1 cellular context compared by ENCODE assay signal in the genomic region with DNA sequence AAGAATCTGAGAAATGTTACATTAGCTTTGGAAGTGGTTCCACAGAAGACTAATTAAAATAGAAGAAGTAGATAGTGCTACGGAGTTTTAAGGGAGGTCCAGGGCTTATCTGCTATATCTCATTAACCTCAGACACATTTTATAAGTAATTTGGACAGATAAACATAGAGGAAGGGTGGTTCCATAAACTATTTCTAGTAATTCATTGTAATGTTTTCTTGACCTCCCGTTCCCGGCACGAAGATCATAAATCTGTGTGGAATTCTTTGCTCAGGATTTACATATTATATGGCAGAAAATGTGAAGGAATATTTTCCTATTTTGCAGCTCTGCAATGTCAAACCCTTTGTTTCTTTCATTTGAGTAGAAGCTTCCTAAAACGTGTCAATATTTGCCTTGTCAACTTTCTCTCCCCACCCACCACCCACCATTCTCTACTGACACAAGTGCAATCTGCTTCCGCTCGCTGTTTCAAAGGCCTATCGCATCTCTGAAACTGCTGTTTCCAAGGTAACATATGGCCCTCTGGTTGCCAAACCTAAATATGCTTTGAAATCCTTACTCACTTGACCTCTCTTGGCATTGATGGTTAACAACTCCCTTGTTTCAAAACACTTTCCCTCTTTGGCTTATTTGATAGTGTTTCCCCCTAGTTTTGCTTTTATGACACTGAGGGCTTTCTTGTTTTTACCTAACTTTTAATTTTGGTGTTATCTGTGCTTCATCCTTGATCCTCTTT.
A peak's percentile ranks its signal among the peaks of the same experiment; 100 is the strongest.
TF ChIP-seq lines count a peak whose summit lies in the region.

No MANE protein-coding gene starts in this region.

TF ChIP-seq in HepG2, 621 proteins besides CTCF, POLR2A, EP300 and RAD21 (continued from another document and continues in another):
- TF ChIP-seq, protein P1, sequence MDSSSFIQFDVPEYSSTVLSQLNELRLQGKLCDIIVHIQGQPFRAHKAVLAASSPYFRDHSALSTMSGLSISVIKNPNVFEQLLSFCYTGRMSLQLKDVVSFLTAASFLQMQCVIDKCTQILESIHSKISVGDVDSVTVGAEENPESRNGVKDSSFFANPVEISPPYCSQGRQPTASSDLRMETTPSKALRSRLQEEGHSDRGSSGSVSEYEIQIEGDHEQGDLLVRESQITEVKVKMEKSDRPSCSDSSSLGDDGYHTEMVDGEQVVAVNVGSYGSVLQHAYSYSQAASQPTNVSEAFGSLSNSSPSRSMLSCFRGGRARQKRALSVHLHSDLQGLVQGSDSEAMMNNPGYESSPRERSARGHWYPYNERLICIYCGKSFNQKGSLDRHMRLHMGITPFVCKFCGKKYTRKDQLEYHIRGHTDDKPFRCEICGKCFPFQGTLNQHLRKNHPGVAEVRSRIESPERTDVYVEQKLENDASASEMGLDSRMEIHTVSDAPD (CRISPR knock-in tag; IDR thresholded peaks at IDR 0.05): peak; percentile 82; the same call in 1 of the 2 replicates
- TF ChIP-seq ZNF782 (CRISPR knock-in tag; IDR thresholded peaks at IDR 0.05; ENCODE audit: borderline replicate concordance): no peak
- TF ChIP-seq FOXA3 (CRISPR knock-in tag; IDR thresholded peaks at IDR 0.05): peak; percentile 98
- TF ChIP-seq ZNF75D (CRISPR knock-in tag; IDR thresholded peaks at IDR 0.05; ENCODE audit: borderline replicate concordance): no peak
- TF ChIP-seq NRL (CRISPR knock-in tag; IDR thresholded peaks at IDR 0.05; ENCODE audit: borderline replicate concordance): no peak
- no peak for TF ChIP-seq PAWR (CRISPR knock-in tag; IDR thresholded peaks at IDR 0.05; ENCODE audit: borderline replicate concordance)
- peak; percentile 94 for TF ChIP-seq GATA4 (IDR thresholded peaks at IDR 0.05; ENCODE audit: borderline replicate concordance, low read depth)
- TF ChIP-seq FOXP1 (IDR thresholded peaks at IDR 0.05): peak; percentile 80
- TF ChIP-seq FOXP1 (CRISPR knock-in tag; IDR thresholded peaks at IDR 0.05): peak; percentile 88
- no peak for TF ChIP-seq ZNF615 (CRISPR knock-in tag; IDR thresholded peaks at IDR 0.05; ENCODE audit: borderline replicate concordance)
- TF ChIP-seq, protein P2, sequence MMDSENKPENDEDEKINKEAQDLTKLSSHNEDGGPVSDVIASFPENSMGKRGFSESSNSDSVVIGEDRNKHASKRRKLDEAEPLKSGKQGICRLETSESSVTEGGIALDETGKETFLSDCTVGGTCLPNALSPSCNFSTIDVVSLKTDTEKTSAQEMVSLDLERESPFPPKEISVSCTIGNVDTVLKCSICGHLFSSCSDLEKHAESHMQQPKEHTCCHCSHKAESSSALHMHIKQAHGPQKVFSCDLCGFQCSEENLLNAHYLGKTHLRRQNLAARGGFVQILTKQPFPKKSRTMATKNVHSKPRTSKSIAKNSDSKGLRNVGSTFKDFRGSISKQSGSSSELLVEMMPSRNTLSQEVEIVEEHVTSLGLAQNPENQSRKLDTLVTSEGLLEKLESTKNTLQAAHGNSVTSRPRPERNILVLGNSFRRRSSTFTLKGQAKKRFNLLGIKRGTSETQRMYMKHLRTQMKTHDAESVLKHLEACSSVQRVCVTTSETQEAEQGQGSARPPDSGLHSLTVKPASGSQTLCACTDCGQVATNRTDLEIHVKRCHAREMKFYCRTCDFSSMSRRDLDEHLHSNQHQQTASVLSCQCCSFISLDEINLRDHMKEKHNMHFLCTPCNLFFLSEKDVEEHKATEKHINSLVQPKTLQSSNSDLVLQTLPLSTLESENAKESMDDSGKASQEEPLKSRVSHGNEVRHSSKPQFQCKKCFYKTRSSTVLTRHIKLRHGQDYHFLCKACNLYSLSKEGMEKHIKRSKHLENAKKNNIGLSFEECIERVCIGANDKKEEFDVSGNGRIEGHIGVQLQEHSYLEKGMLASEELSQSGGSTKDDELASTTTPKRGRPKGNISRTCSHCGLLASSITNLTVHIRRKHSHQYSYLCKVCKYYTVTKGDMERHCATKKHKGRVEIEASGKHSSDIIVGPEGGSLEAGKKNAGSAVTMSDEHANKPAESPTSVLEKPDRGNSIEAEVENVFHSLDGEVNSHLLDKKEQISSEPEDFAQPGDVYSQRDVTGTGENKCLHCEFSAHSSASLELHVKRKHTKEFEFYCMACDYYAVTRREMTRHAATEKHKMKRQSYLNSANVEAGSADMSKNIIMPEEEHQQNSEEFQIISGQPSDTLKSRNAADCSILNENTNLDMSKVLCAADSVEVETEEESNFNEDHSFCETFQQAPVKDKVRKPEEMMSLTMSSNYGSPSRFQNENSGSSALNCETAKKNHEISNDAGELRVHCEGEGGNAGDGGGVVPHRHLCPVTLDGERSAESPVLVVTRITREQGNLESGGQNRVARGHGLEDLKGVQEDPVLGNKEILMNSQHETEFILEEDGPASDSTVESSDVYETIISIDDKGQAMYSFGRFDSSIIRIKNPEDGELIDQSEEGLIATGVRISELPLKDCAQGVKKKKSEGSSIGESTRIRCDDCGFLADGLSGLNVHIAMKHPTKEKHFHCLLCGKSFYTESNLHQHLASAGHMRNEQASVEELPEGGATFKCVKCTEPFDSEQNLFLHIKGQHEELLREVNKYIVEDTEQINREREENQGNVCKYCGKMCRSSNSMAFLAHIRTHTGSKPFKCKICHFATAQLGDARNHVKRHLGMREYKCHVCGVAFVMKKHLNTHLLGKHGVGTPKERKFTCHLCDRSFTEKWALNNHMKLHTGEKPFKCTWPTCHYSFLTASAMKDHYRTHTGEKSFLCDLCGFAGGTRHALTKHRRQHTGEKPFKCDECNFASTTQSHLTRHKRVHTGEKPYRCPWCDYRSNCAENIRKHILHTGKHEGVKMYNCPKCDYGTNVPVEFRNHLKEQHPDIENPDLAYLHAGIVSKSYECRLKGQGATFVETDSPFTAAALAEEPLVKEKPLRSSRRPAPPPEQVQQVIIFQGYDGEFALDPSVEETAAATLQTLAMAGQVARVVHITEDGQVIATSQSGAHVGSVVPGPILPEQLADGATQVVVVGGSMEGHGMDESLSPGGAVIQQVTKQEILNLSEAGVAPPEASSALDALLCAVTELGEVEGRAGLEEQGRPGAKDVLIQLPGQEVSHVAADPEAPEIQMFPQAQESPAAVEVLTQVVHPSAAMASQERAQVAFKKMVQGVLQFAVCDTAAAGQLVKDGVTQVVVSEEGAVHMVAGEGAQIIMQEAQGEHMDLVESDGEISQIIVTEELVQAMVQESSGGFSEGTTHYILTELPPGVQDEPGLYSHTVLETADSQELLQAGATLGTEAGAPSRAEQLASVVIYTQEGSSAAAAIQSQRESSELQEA (CRISPR knock-in tag; IDR thresholded peaks at IDR 0.05; ENCODE audit: not compliant biosample characterization): no peak
- peak; percentile 44 for TF ChIP-seq TBL1XR1 (IDR thresholded peaks at IDR 0.05; ENCODE audit: borderline replicate concordance, low read length, partially characterized antibody)
- 0 out of 2 replicates have a peak, but pooled peaks have one; percentile 62 for TF ChIP-seq NKX3-1 (CRISPR knock-in tag; IDR thresholded peaks at IDR 0.05)
- no peak for TF ChIP-seq ZNF768 (CRISPR knock-in tag; IDR thresholded peaks at IDR 0.05)
- TF ChIP-seq HIVEP1 (CRISPR knock-in tag; IDR thresholded peaks at IDR 0.05): no peak
- TF ChIP-seq, protein P3, sequence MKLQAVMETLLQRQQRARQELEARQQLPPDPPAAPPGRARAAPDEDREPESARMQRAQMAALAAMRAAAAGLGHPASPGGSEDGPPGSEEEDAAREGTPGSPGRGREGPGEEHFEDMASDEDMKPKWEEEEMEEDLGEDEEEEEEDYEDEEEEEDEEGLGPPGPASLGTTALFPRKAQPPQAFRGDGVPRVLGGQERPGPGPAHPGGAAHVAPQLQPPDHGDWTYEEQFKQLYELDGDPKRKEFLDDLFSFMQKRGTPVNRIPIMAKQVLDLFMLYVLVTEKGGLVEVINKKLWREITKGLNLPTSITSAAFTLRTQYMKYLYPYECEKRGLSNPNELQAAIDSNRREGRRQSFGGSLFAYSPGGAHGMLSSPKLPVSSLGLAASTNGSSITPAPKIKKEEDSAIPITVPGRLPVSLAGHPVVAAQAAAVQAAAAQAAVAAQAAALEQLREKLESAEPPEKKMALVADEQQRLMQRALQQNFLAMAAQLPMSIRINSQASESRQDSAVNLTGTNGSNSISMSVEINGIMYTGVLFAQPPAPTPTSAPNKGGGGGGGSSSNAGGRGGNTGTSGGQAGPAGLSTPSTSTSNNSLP (IDR thresholded peaks at IDR 0.05; ENCODE audit: low read depth, low read length): peak; percentile 84; the same call in 1 of the 2 replicates
- no peak for TF ChIP-seq U2AF1 (optimal IDR thresholded peaks at IDR 0.05; ENCODE audit: low read depth, low read length)
- TF ChIP-seq SRSF4 (IDR thresholded peaks at IDR 0.05; ENCODE audit: low read depth, low read length, poor library complexity, severe bottlenecking): no peak
- TF ChIP-seq ZNF569 (CRISPR knock-in tag; IDR thresholded peaks at IDR 0.05; ENCODE audit: borderline replicate concordance): no peak
- TF ChIP-seq RBFOX2 (IDR thresholded peaks at IDR 0.05; ENCODE audit: low read depth, low read length): no peak
- TF ChIP-seq ZNF234 (CRISPR knock-in tag; conservative IDR thresholded peaks at IDR 0.05): no peak
- TF ChIP-seq, protein P4, sequence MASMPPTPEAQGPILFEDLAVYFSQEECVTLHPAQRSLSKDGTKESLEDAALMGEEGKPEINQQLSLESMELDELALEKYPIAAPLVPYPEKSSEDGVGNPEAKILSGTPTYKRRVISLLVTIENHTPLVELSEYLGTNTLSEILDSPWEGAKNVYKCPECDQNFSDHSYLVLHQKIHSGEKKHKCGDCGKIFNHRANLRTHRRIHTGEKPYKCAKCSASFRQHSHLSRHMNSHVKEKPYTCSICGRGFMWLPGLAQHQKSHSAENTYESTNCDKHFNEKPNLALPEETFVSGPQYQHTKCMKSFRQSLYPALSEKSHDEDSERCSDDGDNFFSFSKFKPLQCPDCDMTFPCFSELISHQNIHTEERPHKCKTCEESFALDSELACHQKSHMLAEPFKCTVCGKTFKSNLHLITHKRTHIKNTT (CRISPR knock-in tag; IDR thresholded peaks at IDR 0.05): no peak
- no peak; the same call in 1 of the 2 replicates for TF ChIP-seq CHD4 (IDR thresholded peaks at IDR 0.05; ENCODE audit: borderline replicate concordance, low read length)
- TF ChIP-seq CBFB (CRISPR knock-in tag; IDR thresholded peaks at IDR 0.05): peak; percentile 86
- TF ChIP-seq ZNF563 (CRISPR knock-in tag; IDR thresholded peaks at IDR 0.05): no peak
- no peak for TF ChIP-seq ZNF879 (CRISPR knock-in tag; IDR thresholded peaks at IDR 0.05)
- TF ChIP-seq, protein P5, sequence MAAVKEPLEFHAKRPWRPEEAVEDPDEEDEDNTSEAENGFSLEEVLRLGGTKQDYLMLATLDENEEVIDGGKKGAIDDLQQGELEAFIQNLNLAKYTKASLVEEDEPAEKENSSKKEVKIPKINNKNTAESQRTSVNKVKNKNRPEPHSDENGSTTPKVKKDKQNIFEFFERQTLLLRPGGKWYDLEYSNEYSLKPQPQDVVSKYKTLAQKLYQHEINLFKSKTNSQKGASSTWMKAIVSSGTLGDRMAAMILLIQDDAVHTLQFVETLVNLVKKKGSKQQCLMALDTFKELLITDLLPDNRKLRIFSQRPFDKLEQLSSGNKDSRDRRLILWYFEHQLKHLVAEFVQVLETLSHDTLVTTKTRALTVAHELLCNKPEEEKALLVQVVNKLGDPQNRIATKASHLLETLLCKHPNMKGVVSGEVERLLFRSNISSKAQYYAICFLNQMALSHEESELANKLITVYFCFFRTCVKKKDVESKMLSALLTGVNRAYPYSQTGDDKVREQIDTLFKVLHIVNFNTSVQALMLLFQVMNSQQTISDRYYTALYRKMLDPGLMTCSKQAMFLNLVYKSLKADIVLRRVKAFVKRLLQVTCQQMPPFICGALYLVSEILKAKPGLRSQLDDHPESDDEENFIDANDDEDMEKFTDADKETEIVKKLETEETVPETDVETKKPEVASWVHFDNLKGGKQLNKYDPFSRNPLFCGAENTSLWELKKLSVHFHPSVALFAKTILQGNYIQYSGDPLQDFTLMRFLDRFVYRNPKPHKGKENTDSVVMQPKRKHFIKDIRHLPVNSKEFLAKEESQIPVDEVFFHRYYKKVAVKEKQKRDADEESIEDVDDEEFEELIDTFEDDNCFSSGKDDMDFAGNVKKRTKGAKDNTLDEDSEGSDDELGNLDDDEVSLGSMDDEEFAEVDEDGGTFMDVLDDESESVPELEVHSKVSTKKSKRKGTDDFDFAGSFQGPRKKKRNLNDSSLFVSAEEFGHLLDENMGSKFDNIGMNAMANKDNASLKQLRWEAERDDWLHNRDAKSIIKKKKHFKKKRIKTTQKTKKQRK (IDR thresholded peaks at IDR 0.05; ENCODE audit: low read length): no peak
- TF ChIP-seq ZMYM2 (CRISPR knock-in tag; IDR thresholded peaks at IDR 0.05): no peak
- peak; percentile 96 for TF ChIP-seq ZMYM4 (CRISPR knock-in tag; IDR thresholded peaks at IDR 0.05)
- TF ChIP-seq POGZ (CRISPR knock-in tag; IDR thresholded peaks at IDR 0.05): peak; percentile 96
- TF ChIP-seq SUZ12 (IDR thresholded peaks at IDR 0.05; ENCODE audit: low read depth, low read length): no peak
- TF ChIP-seq ZNF792 (CRISPR knock-in tag; IDR thresholded peaks at IDR 0.05): peak; percentile 83; the same call in 1 of the 2 replicates
- TF ChIP-seq ZNF34 (CRISPR knock-in tag; IDR thresholded peaks at IDR 0.05; ENCODE audit: borderline replicate concordance): no peak
- no peak; the same call in 1 of the 2 replicates for TF ChIP-seq KMT2B (CRISPR knock-in tag; IDR thresholded peaks at IDR 0.05)
- TF ChIP-seq ZZZ3 (CRISPR knock-in tag; IDR thresholded peaks at IDR 0.05; ENCODE audit: borderline replicate concordance): no peak
- no peak for TF ChIP-seq ZBTB42 (CRISPR knock-in tag; IDR thresholded peaks at IDR 0.05)
- TF ChIP-seq, protein P6, sequence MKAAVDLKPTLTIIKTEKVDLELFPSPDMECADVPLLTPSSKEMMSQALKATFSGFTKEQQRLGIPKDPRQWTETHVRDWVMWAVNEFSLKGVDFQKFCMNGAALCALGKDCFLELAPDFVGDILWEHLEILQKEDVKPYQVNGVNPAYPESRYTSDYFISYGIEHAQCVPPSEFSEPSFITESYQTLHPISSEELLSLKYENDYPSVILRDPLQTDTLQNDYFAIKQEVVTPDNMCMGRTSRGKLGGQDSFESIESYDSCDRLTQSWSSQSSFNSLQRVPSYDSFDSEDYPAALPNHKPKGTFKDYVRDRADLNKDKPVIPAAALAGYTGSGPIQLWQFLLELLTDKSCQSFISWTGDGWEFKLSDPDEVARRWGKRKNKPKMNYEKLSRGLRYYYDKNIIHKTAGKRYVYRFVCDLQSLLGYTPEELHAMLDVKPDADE (CRISPR knock-in tag; IDR thresholded peaks at IDR 0.05): no peak
- TF ChIP-seq THYN1 (CRISPR knock-in tag; IDR thresholded peaks at IDR 0.05; ENCODE audit: borderline replicate concordance, low read depth): no peak
- no peak for TF ChIP-seq HNRNPUL1 (IDR thresholded peaks at IDR 0.05; ENCODE audit: low read depth, low read length)
- peak; percentile 95; the same call in 1 of the 2 replicates for TF ChIP-seq ZBTB20 (CRISPR knock-in tag; IDR thresholded peaks at IDR 0.05; ENCODE audit: borderline replicate concordance, low read depth)
